ENCODE assay signal across 8 cellular contexts in the genomic region with DNA sequence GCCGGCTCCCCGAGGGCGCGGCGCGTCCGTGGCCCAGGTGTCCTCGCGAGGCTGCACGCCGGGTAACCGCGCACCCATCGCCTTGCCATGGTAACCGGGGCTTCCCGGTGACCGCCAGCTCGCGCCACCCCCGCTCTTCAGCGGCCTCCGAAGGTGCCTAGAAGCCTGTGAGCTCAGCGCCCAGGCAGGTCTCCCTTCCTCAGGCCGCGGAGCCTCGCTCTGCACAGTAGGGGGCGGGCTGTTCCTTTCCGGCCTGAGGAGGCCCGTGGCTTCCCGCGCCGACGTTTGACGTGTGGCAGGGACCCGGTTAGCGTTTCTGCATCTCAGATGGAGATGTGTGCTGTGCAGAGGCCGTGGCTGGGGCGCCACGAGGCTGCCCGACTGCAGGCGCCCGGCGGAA.
A peak's percentile ranks its signal among the peaks of the same experiment; 100 is the strongest.
DNase-seq lines count a peak whose midpoint lies in the region; ATAC-seq and TF ChIP-seq lines count a peak whose summit lies in the region.

No MANE protein-coding gene starts in this region.

- peak overlapping the region; percentile 17 to 22 for H3K4me3 Mint-ChIP-seq in effector memory CD8-positive, alpha-beta T cell

- no peak overlapping the region for H3K27ac ChIP-seq in WERI-Rb-1

- peaks cover 0 to 17% of the 10 kb centered on the region in 2 donors for H3K27me3 Mint-ChIP-seq in effector memory CD8-positive, alpha-beta T cell

- H3K4me1 Mint-ChIP-seq in effector memory CD8-positive, alpha-beta T cell (ENCODE audit: low read depth in 2 of 2), result peaks cover 13 to 18% of the 10 kb centered on the region in 2 donors

- peak; percentile 31; the same call in 1 of the 2 replicates for TF ChIP-seq CTCF in WERI-Rb-1 (IDR thresholded peaks at IDR 0.05; ENCODE audit: low read depth, low read length)

- peaks cover 3% of the 10 kb centered on the region for H3K9me3 ChIP-seq in WERI-Rb-1 (ENCODE audit: severe bottlenecking)

- no peaks in the 10 kb centered on the region for H3K27me3 ChIP-seq in WERI-Rb-1 (ENCODE audit: insufficient read depth, low read depth, severe bottlenecking)

- no peaks in the 10 kb centered on the region for H3K9me3 Mint-ChIP-seq in effector memory CD8-positive, alpha-beta T cell

- DNase-seq in WERI-Rb-1 (no peak), DMS 273 (lab: John Stamatoyannopoulos, UW; ENCODE audit: unreplicated experiment) (no peak), dedifferentiated amniotic fluid mesenchymal stem cell (ENCODE audit: extremely low spot score) (no peak)
- peak in 2 of 3 experiments; percentile 9 to 48 for DNase-seq in effector memory CD8-positive, alpha-beta T cell
- peak; percentile 24 to 46 for DNase-seq in stimulated activated CD4-positive, alpha-beta T cell treated with anti-CD3 and anti-CD28 coated beads, Interleukin-12 subunit alpha, Interleukin-12 subunit beta, amount 100 ng/mL, for 24 hours (ENCODE audit: low read depth in 2 of 2)

- ATAC-seq in GM21526 (IDR thresholded peaks at IDR 0.05; ENCODE audit: low FRiP score, unreplicated experiment) (peak; percentile 44), GM19452 (IDR thresholded peaks at IDR 0.05; ENCODE audit: unreplicated experiment) (no peak), GM19035 (IDR thresholded peaks at IDR 0.05; ENCODE audit: unreplicated experiment) (no peak)
- ATAC-seq in effector memory CD8-positive, alpha-beta T cell (replicated peaks), result peak; percentile 28

- no peak overlapping the region for H3K27ac Mint-ChIP-seq in effector memory CD8-positive, alpha-beta T cell

- H3K4me3 ChIP-seq in WERI-Rb-1 (ENCODE audit: low read depth, low read length), result no peak overlapping the region

- H3K36me3 Mint-ChIP-seq in effector memory CD8-positive, alpha-beta T cell (ENCODE audit: insufficient read depth), result peaks cover 6% of the 10 kb centered on the region

- no peaks in the 10 kb centered on the region for H3K36me3 ChIP-seq in WERI-Rb-1

Comparison
In these comparisons a context has a peak if more than half of its experiments do, and no peak if none do; other contexts are left out.
1. ATAC-seq: peak in GM21526 (single experiment) and effector memory CD8-positive, alpha-beta T cell (single experiment); none in GM19452 (single experiment) and GM19035 (single experiment).
2. DNase-seq: peak in effector memory CD8-positive, alpha-beta T cell (2 of 3) and stimulated activated CD4-positive, alpha-beta T cell treated with anti-CD3 and anti-CD28 coated beads, Interleukin-12 subunit alpha, Interleukin-12 subunit beta, amount 100 ng/mL, for 24 hours (2 of 2); none in WERI-Rb-1 (single experiment), DMS 273 (single experiment) and dedifferentiated amniotic fluid mesenchymal stem cell (single experiment).